Comparison of ENCODE assay signal across 12 cellular contexts in genomic region chr2:181309161-181309560, GRCh38.
A peak's percentile ranks its signal among the peaks of the same experiment; 100 is the strongest.
DNase-seq lines count a peak whose midpoint lies in the region; ATAC-seq lines count a peak whose summit lies in the region.
"Had no signal": no experiment of that assay in that cellular context is flagged by ENCODE, and none has a peak within 500 bp of the region (broad histone marks: within the 10 kb centered on the region; RNA-seq: fewer than 3 reads in every experiment).

No MANE protein-coding gene starts in this region.

- POLR2A ChIA-PET in CD4-positive, alpha-beta memory T cell (lab: Charles Lee; ENCODE audit: partially characterized antibody) = interaction anchor here (0.6 to 16.0 kb wide), 13 partner anchors 9 to 205 kb away, joined by 3 to 374 read pairs (median 5); partner anchors contain the start of gene ITGA4
- POLR2A ChIA-PET in activated CD4-positive, alpha-beta memory T cell treated with anti-CD3 and anti-CD28 coated beads for 36 hours (lab: Charles Lee) = interaction anchor here (1.1 to 1.9 kb wide), 3 partner anchors 146 to 150 kb away, joined by 3 to 9 read pairs (median 5); partner anchors contain the start of gene ITGA4

- H3K4me3 ChIP-seq in CD4-positive, alpha-beta memory T cell (ENCODE audit: low read length in 2 of 2) = peak overlapping the region; percentile 3 to 40
- H3K4me3 ChIP-seq in muscle layer of duodenum (ENCODE audit: low read depth in 1 of 2, low read length in 2 of 2) = peak overlapping the region in 1 of 2 donors; percentile 18
- H3K4me3 ChIP-seq: gastroesophageal sphincter, lung, SK-N-MC had no signal

- H3K27me3 ChIP-seq in CD4-positive, alpha-beta memory T cell (ENCODE audit: insufficient read depth, low read length) = no peaks in the 10 kb centered on the region
- H3K27me3 ChIP-seq in muscle layer of duodenum (ENCODE audit: low read depth, low read length) = no peaks in the 10 kb centered on the region
- H3K27me3 ChIP-seq: gastroesophageal sphincter had no signal

- H3K27me3 Mint-ChIP-seq in CD4-positive, alpha-beta memory T cell = no peaks in the 10 kb centered on the region
- H3K27me3 Mint-ChIP-seq in activated CD4-positive, alpha-beta memory T cell treated with anti-CD3 and anti-CD28 coated beads for 36 hours = no peaks in the 10 kb centered on the region

- H3K4me1 Mint-ChIP-seq in CD4-positive, alpha-beta memory T cell = peaks cover 52 to 86% (median 69%) of the 10 kb centered on the region in 4 donors
- H3K4me1 Mint-ChIP-seq in activated CD4-positive, alpha-beta memory T cell treated with anti-CD3 and anti-CD28 coated beads for 36 hours (ENCODE audit: low read depth) = peaks cover 67% of the 10 kb centered on the region

- H3K36me3 ChIP-seq in CD4-positive, alpha-beta memory T cell (ENCODE audit: insufficient read depth, low read length) = no peaks in the 10 kb centered on the region
- no peaks in the 10 kb centered on the region for H3K36me3 ChIP-seq in muscle layer of duodenum (ENCODE audit: control insufficient read depth in 1 of 2, insufficient read depth in 2 of 2, low read length in 2 of 2)
- H3K36me3 ChIP-seq: gastroesophageal sphincter had no signal

- H3K9me3 ChIP-seq in CD4-positive, alpha-beta memory T cell (ENCODE audit: control insufficient read depth in 1 of 2, low read length in 2 of 2) = no peaks in the 10 kb centered on the region
- no peaks in the 10 kb centered on the region for H3K9me3 ChIP-seq in muscle layer of duodenum (ENCODE audit: control insufficient read depth in 1 of 2, low read length in 2 of 2)
- H3K9me3 ChIP-seq: gastroesophageal sphincter had no signal

- ATAC-seq in HG03175 (IDR thresholded peaks at IDR 0.05; ENCODE audit: unreplicated experiment) (no peak), GM21367 (IDR thresholded peaks at IDR 0.05; ENCODE audit: unreplicated experiment) (no peak), HG03354 (IDR thresholded peaks at IDR 0.05; ENCODE audit: poor library complexity, severe bottlenecking, unreplicated experiment) (no peak)
- ATAC-seq: gastroesophageal sphincter had no signal

- H3K27ac ChIP-seq in CD4-positive, alpha-beta memory T cell (ENCODE audit: low read depth, low read length) = peak overlapping the region; percentile 73
- H3K27ac ChIP-seq in muscle layer of duodenum (ENCODE audit: low read length) = peak overlapping the region; percentile 76
- H3K27ac ChIP-seq: gastroesophageal sphincter, SK-N-MC had no signal

- H3K4me3 Mint-ChIP-seq in CD4-positive, alpha-beta memory T cell = peak overlapping the region; percentile 45 to 89 (median 82)
- H3K4me3 Mint-ChIP-seq in activated CD4-positive, alpha-beta memory T cell treated with anti-CD3 and anti-CD28 coated beads for 36 hours = peak overlapping the region; percentile 73

- H3K9me3 Mint-ChIP-seq in CD4-positive, alpha-beta memory T cell = peaks cover 0 to 1% (median 0%) of the 10 kb centered on the region in 8 donors
- H3K9me3 Mint-ChIP-seq in activated CD4-positive, alpha-beta memory T cell treated with anti-CD3 and anti-CD28 coated beads for 36 hours = no peaks in the 10 kb centered on the region

- intact Hi-C loops in CD4-positive, alpha-beta memory T cell (cut with micrococcal nuclease) = loop anchor here (5.0 kb wide), 2 partner anchors 83 to 132 kb away; no protein-coding TSS in a partner anchor
- intact Hi-C loops in activated CD4-positive, alpha-beta memory T cell treated with anti-CD3 and anti-CD28 coated beads for 36 hours (cut with micrococcal nuclease) = loop anchor here (10.0 kb wide), 1 partner anchor 406 kb away; no protein-coding TSS in a partner anchor

- DNase-seq in CD4-positive, alpha-beta memory T cell = no peak
- peak; percentile 90 to 92 for DNase-seq in Kasumi-1 (lab: John Stamatoyannopoulos, UW)
- no peak for DNase-seq in activated CD4-positive, alpha-beta memory T cell treated with anti-CD3 and anti-CD28 coated beads for 36 hours
- no peak for DNase-seq in DMS153 treated with DMSO at 0.1 percent for 48 hours (lab: John Stamatoyannopoulos, UW; ENCODE audit: unreplicated experiment)
- DNase-seq: NCI-H446 had no signal

- no peaks in the 10 kb centered on the region for H3K36me3 Mint-ChIP-seq in CD4-positive, alpha-beta memory T cell
- no peaks in the 10 kb centered on the region for H3K36me3 Mint-ChIP-seq in activated CD4-positive, alpha-beta memory T cell treated with anti-CD3 and anti-CD28 coated beads for 36 hours

- H3K4me1 ChIP-seq in CD4-positive, alpha-beta memory T cell (ENCODE audit: insufficient read depth, low read length) = peaks cover 96% of the 10 kb centered on the region
- H3K4me1 ChIP-seq in muscle layer of duodenum (ENCODE audit: control insufficient read depth in 1 of 2, insufficient read depth in 2 of 2, low read length in 2 of 2) = peaks cover 6% of the 10 kb centered on the region in 2 donors

- CTCF ChIA-PET in CD4-positive, alpha-beta memory T cell (lab: Charles Lee; ENCODE audit: partially characterized antibody) = interaction anchor here (0.9 to 7.4 kb wide), 8 partner anchors 10 to 205 kb away, joined by 3 to 46 read pairs (median 4); partner anchors contain the start of gene ITGA4
- CTCF ChIA-PET in activated CD4-positive, alpha-beta memory T cell treated with anti-CD3 and anti-CD28 coated beads for 36 hours (lab: Charles Lee) = interaction anchor here (1.4 to 1.9 kb wide), 2 partner anchors 148 to 158 kb away, joined by 6 to 12 read pairs; partner anchors contain the start of gene ITGA4

- peak overlapping the region; percentile 88 to 97 (median 92) for H3K27ac Mint-ChIP-seq in CD4-positive, alpha-beta memory T cell
- peak overlapping the region; percentile 97 for H3K27ac Mint-ChIP-seq in activated CD4-positive, alpha-beta memory T cell treated with anti-CD3 and anti-CD28 coated beads for 36 hours

Comparison
In these comparisons a context has a peak if more than half of its experiments do, and no peak if none do; other contexts are left out.
1. DNase-seq: peak in Kasumi-1 (2 of 2); none in CD4-positive, alpha-beta memory T cell (0 of 5), activated CD4-positive, alpha-beta memory T cell treated with anti-CD3 and anti-CD28 coated beads for 36 hours (single experiment) and DMS153 treated with DMSO at 0.1 percent for 48 hours (single experiment).